9 cellular contexts compared by ENCODE assay signal in the genomic region with DNA sequence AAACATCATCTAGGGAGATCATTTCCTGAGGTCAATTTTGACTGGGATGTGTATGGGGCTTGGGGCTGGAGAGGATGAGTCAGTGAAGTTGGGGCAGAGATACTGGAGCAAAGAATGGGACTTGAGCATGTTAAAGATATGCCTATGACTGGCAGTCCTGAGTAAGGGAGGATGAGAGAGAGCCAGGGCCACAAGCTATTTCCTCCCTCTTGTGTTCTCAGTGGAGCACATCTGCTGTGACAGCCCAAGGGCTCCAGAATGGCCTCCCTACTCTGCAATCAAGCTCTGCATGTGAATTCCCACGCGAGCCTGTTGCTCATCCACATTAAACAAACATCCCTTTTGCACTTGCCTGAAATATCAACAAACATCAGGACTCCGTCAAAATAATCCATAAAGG. TPM values are rescaled to one million over a fixed set of nuclear protein-coding genes. Genes with fewer than 3 reads are reported as not detected.
DNase-seq lines count a peak whose midpoint lies in the region; ATAC-seq and TF ChIP-seq lines count a peak whose summit lies in the region.
"Had no signal": no experiment of that assay in that cellular context is flagged by ENCODE, and none has a peak within 500 bp of the region (broad histone marks: within the 10 kb centered on the region; RNA-seq: fewer than 3 reads in every experiment).

No MANE protein-coding gene starts in this region.

- H3K27me3 ChIP-seq in cardiac muscle cell (no peaks in the 10 kb centered on the region), right atrium auricular region (no peaks in the 10 kb centered on the region), SK-N-SH (ENCODE audit: insufficient read depth) (no peaks in the 10 kb centered on the region)

- in situ Hi-C loops in GM13976 (cut with MboI; ENCODE audit: low sequenced_read_pairs, unreplicated experiment), result no loop called here

- no peaks in the 10 kb centered on the region for H3K36me3 Mint-ChIP-seq in Calu3 (ENCODE audit: insufficient read depth, unreplicated experiment)

- H3K36me3 ChIP-seq in cardiac muscle cell, result no peaks in the 10 kb centered on the region
- H3K36me3 ChIP-seq in right atrium auricular region, result no peaks in the 10 kb centered on the region
- H3K36me3 ChIP-seq in SK-N-SH (replicated peaks in 1 of 2; ENCODE audit: control insufficient read depth in 1 of 2, insufficient read depth in 2 of 2, low read length in 1 of 2), result no peaks in the 10 kb centered on the region

- H3K27me3 Mint-ChIP-seq in Calu3 (ENCODE audit: unreplicated experiment), result no peaks in the 10 kb centered on the region

- no peak overlapping the region for H3K4me2 ChIP-seq in SK-N-SH

- no peaks in the 10 kb centered on the region for H3K79me2 ChIP-seq in SK-N-SH (ENCODE audit: insufficient read depth)

- H3K4me1 ChIP-seq in cardiac muscle cell (ENCODE audit: low read depth) (no peaks in the 10 kb centered on the region), right atrium auricular region (no peaks in the 10 kb centered on the region), SK-N-SH (ENCODE audit: control insufficient read depth in 1 of 2, insufficient read depth in 2 of 2, low read depth in 1 of 2, low read length in 1 of 2) (no peaks in the 10 kb centered on the region; a peak in 1 of 4 replicates)

- H3K27ac ChIP-seq in cardiac muscle cell, result peak overlapping the region; percentile 15
- no peak overlapping the region for H3K27ac ChIP-seq in right atrium auricular region
- H3K27ac ChIP-seq in SK-N-SH (ENCODE audit: low read depth in 2 of 2, low read length in 1 of 2), result no peak overlapping the region
- H3K27ac ChIP-seq: C4-2B had no signal

- H3K27ac Mint-ChIP-seq in Calu3 (ENCODE audit: unreplicated experiment), result no peak overlapping the region

- H3K9ac ChIP-seq in SK-N-SH, result no peak overlapping the region

- DNase-seq in cardiac muscle cell (ENCODE audit: low read depth in 1 of 2, low spot score in 1 of 2), result peak in 1 of 2 donors; percentile 61
- no peak for DNase-seq in right atrium auricular region (ENCODE audit: low spot score)
- DNase-seq in SK-N-SH, result no peak
- DNase-seq in iris pigment epithelial cell (ENCODE audit: low read depth), result peak; percentile 83
- DNase-seq in Calu3, result no peak
- DNase-seq in GM13976 (ENCODE audit: low spot score), result no peak
- no peak for DNase-seq in SK-N-DZ (ENCODE audit: low spot score)

- no peaks in the 10 kb centered on the region for H3F3A ChIP-seq in SK-N-SH (replicated peaks; ENCODE audit: insufficient read depth)

- no peaks in the 10 kb centered on the region for H3K4me1 Mint-ChIP-seq in Calu3 (ENCODE audit: low read depth, unreplicated experiment)

- H3K9me3 ChIP-seq in cardiac muscle cell (ENCODE audit: low read depth) (peaks cover 4% of the 10 kb centered on the region), right atrium auricular region (no peaks in the 10 kb centered on the region), SK-N-SH (no peaks in the 10 kb centered on the region)

- TF ChIP-seq CTCF in cardiac muscle cell (IDR thresholded peaks at IDR 0.05; ENCODE audit: low read depth, low read length), result no peak
- no peak for TF ChIP-seq CTCF in right atrium auricular region (IDR thresholded peaks at IDR 0.05)
- TF ChIP-seq CTCF in SK-N-SH (IDR thresholded peaks at IDR 0.05), result no peak
- TF ChIP-seq CTCF in Calu3 (IDR thresholded peaks at IDR 0.05; ENCODE audit: unreplicated experiment), result no peak
- no peak for TF ChIP-seq CTCF in GM13976 (IDR thresholded peaks at IDR 0.05; ENCODE audit: borderline replicate concordance, control extremely low read depth, extremely low read depth, insufficient read depth, missing control alignments)

- no TSS peak for BruUV-seq in Calu3 (replicated peaks; lab: Mats Ljungman, UMichigan)

- TF ChIP-seq RAD21 in SK-N-SH (IDR thresholded peaks at IDR 0.05; ENCODE audit: low read length), result no peak

- no peak for ATAC-seq in HG02763 (IDR thresholded peaks at IDR 0.05; ENCODE audit: unreplicated experiment)

- 0 out of 2 replicates have a peak overlapping the region, but pooled peaks have one; percentile 56 for H2AFZ ChIP-seq in SK-N-SH (ENCODE audit: low read depth)

- H3K4me3 Mint-ChIP-seq in Calu3 (ENCODE audit: low read depth, unreplicated experiment), result no peak overlapping the region

- intact Hi-C loops in Calu3 (cut with micrococcal nuclease; ENCODE audit: unreplicated experiment), result no loop called here

- CTCF ChIA-PET in SK-N-SH (lab: Yijun Ruan, JAX) (interaction anchor here (1.0 kb wide), 1 partner anchor 12 kb away, joined by 3 read pairs; no protein-coding TSS in a partner anchor), Calu3 (lab: Charles Lee) (interaction anchor here (1.6 kb wide), 1 partner anchor 177 kb away, joined by 3 read pairs; no protein-coding TSS in a partner anchor)

- 71% methylated on average over 3 of the region's 3 CpGs for WGBS in SK-N-SH (ENCODE audit: low lambda C conversion rate)

- POLR2A ChIA-PET in SK-N-SH (lab: Yijun Ruan, JAX), result no interaction called here

- H3K9me3 Mint-ChIP-seq in Calu3 (ENCODE audit: low read depth, unreplicated experiment), result no peaks in the 10 kb centered on the region

- no peak for TF ChIP-seq EP300 in SK-N-SH (IDR thresholded peaks at IDR 0.05; ENCODE audit: borderline replicate concordance in 1 of 2, low read depth in 1 of 2, low read length in 1 of 2)

- no peaks in the 10 kb centered on the region for H3K9me2 ChIP-seq in SK-N-SH

- H3K4me3 ChIP-seq in cardiac muscle cell (no peak overlapping the region), right atrium auricular region (no peak overlapping the region), SK-N-SH (ENCODE audit: low read depth in 2 of 2, low read length in 1 of 2) (no peak overlapping the region)

- no peaks in the 10 kb centered on the region for H4K20me1 ChIP-seq in SK-N-SH (ENCODE audit: insufficient read depth)

TF ChIP-seq in SK-N-SH, 30 proteins besides CTCF, POLR2A, EP300 and RAD21:
- TF ChIP-seq GATA2 (CRISPR knock-in tag; IDR thresholded peaks at IDR 0.05), result no peak
- TF ChIP-seq MXI1 (IDR thresholded peaks at IDR 0.05; ENCODE audit: low read depth, low read length), result no peak
- no peak for TF ChIP-seq EZH2phosphoT487 (IDR thresholded peaks at IDR 0.05; ENCODE audit: borderline replicate concordance, low read depth)
- TF ChIP-seq POLR2AphosphoS5 (IDR thresholded peaks at IDR 0.05; ENCODE audit: low read depth, low read length), result no peak
- TF ChIP-seq TAF1 (IDR thresholded peaks at IDR 0.05; ENCODE audit: borderline replicate concordance, low read depth, low read length), result no peak
- TF ChIP-seq JUND (IDR thresholded peaks at IDR 0.05), result no peak
- TF ChIP-seq, protein P1, sequence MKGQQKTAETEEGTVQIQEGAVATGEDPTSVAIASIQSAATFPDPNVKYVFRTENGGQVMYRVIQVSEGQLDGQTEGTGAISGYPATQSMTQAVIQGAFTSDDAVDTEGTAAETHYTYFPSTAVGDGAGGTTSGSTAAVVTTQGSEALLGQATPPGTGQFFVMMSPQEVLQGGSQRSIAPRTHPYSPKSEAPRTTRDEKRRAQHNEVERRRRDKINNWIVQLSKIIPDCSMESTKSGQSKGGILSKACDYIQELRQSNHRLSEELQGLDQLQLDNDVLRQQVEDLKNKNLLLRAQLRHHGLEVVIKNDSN (IDR thresholded peaks at IDR 0.05; ENCODE audit: borderline replicate concordance, low read depth), result no peak
- TF ChIP-seq YY1 (IDR thresholded peaks at IDR 0.05; ENCODE audit: low read depth), result no peak
- TF ChIP-seq, protein P2, sequence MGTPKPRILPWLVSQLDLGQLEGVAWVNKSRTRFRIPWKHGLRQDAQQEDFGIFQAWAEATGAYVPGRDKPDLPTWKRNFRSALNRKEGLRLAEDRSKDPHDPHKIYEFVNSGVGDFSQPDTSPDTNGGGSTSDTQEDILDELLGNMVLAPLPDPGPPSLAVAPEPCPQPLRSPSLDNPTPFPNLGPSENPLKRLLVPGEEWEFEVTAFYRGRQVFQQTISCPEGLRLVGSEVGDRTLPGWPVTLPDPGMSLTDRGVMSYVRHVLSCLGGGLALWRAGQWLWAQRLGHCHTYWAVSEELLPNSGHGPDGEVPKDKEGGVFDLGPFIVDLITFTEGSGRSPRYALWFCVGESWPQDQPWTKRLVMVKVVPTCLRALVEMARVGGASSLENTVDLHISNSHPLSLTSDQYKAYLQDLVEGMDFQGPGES (IDR thresholded peaks at IDR 0.05; ENCODE audit: low read depth, low read length), result no peak
- no peak for TF ChIP-seq NRF1 (IDR thresholded peaks at IDR 0.05; ENCODE audit: low read depth, low read length)

RNA-seq across cellular contexts. Expression of a gene that starts 9.3 kb away (rescaled TPM):
- 0.28 and 0.69 TPM in 2 replicates for total RNA-seq in cardiac muscle cell
- polyA plus RNA-seq in cardiac muscle cell, result 0.44 and 0.82 TPM in 2 replicates
- under 1 TPM in 1 of 2 donors, not detected in 1; 0.35 TPM for total RNA-seq in right atrium auricular region
- polyA plus RNA-seq in SK-N-SH (2012; rRNA removed), result 0.10 and 0.15 TPM in 2 replicates
- polyA plus RNA-seq in SK-N-SH (2012; cell fraction: cytosol; rRNA removed), result 0.01 and 0.07 TPM in 2 replicates
- 0.12 and 0.18 TPM in 2 replicates for polyA plus RNA-seq in SK-N-SH (2012; cell fraction: nucleus; rRNA removed)
- 0.31 and 0.91 TPM in 2 replicates for total RNA-seq in Calu3 (2022)
- polyA plus RNA-seq in SK-N-DZ (2014; cell fraction: cytosol; rRNA removed), result not detected in 2 replicates
- not detected in 2 replicates for polyA plus RNA-seq in SK-N-DZ (2014; cell fraction: nucleus; rRNA removed)

RNA-seq across cellular contexts. Expression of a gene that starts 31.8 kb away (rescaled TPM):
- total RNA-seq in cardiac muscle cell (50.8 and 52.0 TPM in 2 replicates), right atrium auricular region (100 to 1,000 TPM; 126 to 161 TPM), Calu3 (2022) (64.0 and 69.1 TPM in 2 replicates)
- polyA plus RNA-seq in cardiac muscle cell (92.7 and 96.1 TPM in 2 replicates), SK-N-SH (2012; rRNA removed) (31.3 and 46.1 TPM in 2 replicates)
- polyA plus RNA-seq in SK-N-SH (2012; cell fraction: cytosol; rRNA removed), result 50.7 and 65.5 TPM in 2 replicates
- polyA plus RNA-seq in SK-N-SH (2012; cell fraction: nucleus; rRNA removed), result 20.4 and 36.3 TPM in 2 replicates
- polyA plus RNA-seq in SK-N-DZ (2014; cell fraction: cytosol; rRNA removed), result 16.8 and 20.4 TPM in 2 replicates
- 12.6 and 18.7 TPM in 2 replicates for polyA plus RNA-seq in SK-N-DZ (2014; cell fraction: nucleus; rRNA removed)

RNA-seq across cellular contexts. Expression of a gene that starts 32.2 kb away (rescaled TPM):
- total RNA-seq in cardiac muscle cell (56.8 and 69.5 TPM in 2 replicates), right atrium auricular region (100 to 1,000 TPM in 1 of 2 donors, 10 to 100 TPM in 1; 71.4 to 122 TPM), Calu3 (2022) (124 and 126 TPM in 2 replicates)
- polyA plus RNA-seq in cardiac muscle cell (231 and 234 TPM in 2 replicates), SK-N-SH (2012; rRNA removed) (15.9 and 21.0 TPM in 2 replicates)
- 25.5 and 33.9 TPM in 2 replicates for polyA plus RNA-seq in SK-N-SH (2012; cell fraction: cytosol; rRNA removed)
- 7.0 and 8.0 TPM in 2 replicates for polyA plus RNA-seq in SK-N-SH (2012; cell fraction: nucleus; rRNA removed)
- 34.7 and 37.4 TPM in 2 replicates for polyA plus RNA-seq in SK-N-DZ (2014; cell fraction: cytosol; rRNA removed)
- polyA plus RNA-seq in SK-N-DZ (2014; cell fraction: nucleus; rRNA removed), result 20.6 and 29.8 TPM in 2 replicates
